Comparison of ENCODE assay signal across 1 cellular context in genomic region chr1:86913399-86913895, GRCh38.
TF ChIP-seq lines count a peak whose summit lies in the region.

No MANE protein-coding gene starts in this region.

TF ChIP-seq in K562, 482 proteins besides CTCF, POLR2A, EP300 and RAD21 (continued from another document and continues in another):
- TF ChIP-seq, protein P1, sequence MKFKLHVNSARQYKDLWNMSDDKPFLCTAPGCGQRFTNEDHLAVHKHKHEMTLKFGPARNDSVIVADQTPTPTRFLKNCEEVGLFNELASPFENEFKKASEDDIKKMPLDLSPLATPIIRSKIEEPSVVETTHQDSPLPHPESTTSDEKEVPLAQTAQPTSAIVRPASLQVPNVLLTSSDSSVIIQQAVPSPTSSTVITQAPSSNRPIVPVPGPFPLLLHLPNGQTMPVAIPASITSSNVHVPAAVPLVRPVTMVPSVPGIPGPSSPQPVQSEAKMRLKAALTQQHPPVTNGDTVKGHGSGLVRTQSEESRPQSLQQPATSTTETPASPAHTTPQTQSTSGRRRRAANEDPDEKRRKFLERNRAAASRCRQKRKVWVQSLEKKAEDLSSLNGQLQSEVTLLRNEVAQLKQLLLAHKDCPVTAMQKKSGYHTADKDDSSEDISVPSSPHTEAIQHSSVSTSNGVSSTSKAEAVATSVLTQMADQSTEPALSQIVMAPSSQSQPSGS (CRISPR knock-in tag; IDR thresholded peaks at IDR 0.05): no peak
- TF ChIP-seq PHF20 (IDR thresholded peaks at IDR 0.05; ENCODE audit: partially characterized antibody) (no peak), TSC22D4 (tag; IDR thresholded peaks at IDR 0.05) (no peak), FOXK2 (conservative IDR thresholded peaks at IDR 0.05 in 1 of 2, IDR thresholded peaks at IDR 0.05 in 1 of 2; ENCODE audit: low read depth in 2 of 2) (peak; percentile 79 to 81), ZNF239 (CRISPR knock-in tag; IDR thresholded peaks at IDR 0.05) (no peak), LEF1 (IDR thresholded peaks at IDR 0.05) (no peak), SRSF3 (IDR thresholded peaks at IDR 0.05; ENCODE audit: insufficient read depth, low read length) (no peak), SPI1 (IDR thresholded peaks at IDR 0.05; ENCODE audit: borderline replicate concordance, low read depth, low read length) (peak; percentile 22; the same call in 1 of the 2 replicates), BRCA1 (IDR thresholded peaks at IDR 0.05) (no peak), BRCA1 (CRISPR knock-in tag; IDR thresholded peaks at IDR 0.05) (no peak), ID3 (CRISPR knock-in tag; IDR thresholded peaks at IDR 0.05) (no peak), ID3 (tag; IDR thresholded peaks at IDR 0.05) (no peak), TOE1 (IDR thresholded peaks at IDR 0.05; ENCODE audit: borderline replicate concordance) (no peak), TOE1 (CRISPR knock-in tag; IDR thresholded peaks at IDR 0.05; ENCODE audit: borderline replicate concordance, low read depth) (no peak), BDP1 (IDR thresholded peaks at IDR 0.05; ENCODE audit: insufficient read depth, insufficient read length) (no peak), MYC (IDR thresholded peaks at IDR 0.05; ENCODE audit: low read depth, low read length) (peak; percentile 16; the same call in 1 of the 2 replicates), MYC (CRISPR knock-in tag; IDR thresholded peaks at IDR 0.05; ENCODE audit: borderline replicate concordance, low read depth) (no peak), ZNF639 (CRISPR knock-in tag; conservative IDR thresholded peaks at IDR 0.05 in 1 of 2, IDR thresholded peaks at IDR 0.05 in 1 of 2) (0 out of 4 replicates have a peak, but pooled peaks of 1 of the 2 experiments have one; percentile 3), SFPQ (IDR thresholded peaks at IDR 0.05; ENCODE audit: low read depth, low read length) (no peak), LARP7 (IDR thresholded peaks at IDR 0.05) (no peak), YY1 (IDR thresholded peaks at IDR 0.05; ENCODE audit: borderline replicate concordance in 1 of 3, control insufficient read depth in 1 of 3, extremely low read depth in 1 of 3, insufficient read depth in 3 of 3, insufficient read length in 1 of 3, insufficient replicate concordance in 2 of 3, low read depth in 1 of 3, low read length in 2 of 3) (no peak), BHLHE40 (IDR thresholded peaks at IDR 0.05; ENCODE audit: low read length) (no peak), MCM3 (IDR thresholded peaks at IDR 0.05) (no peak), ZNF316 (IDR thresholded peaks at IDR 0.05) (peak; percentile 75; the same call in 1 of the 2 replicates), NR2C1 (IDR thresholded peaks at IDR 0.05) (no peak), NR2C1 (tag; IDR thresholded peaks at IDR 0.05) (no peak), EZH2 (IDR thresholded peaks at IDR 0.05; ENCODE audit: borderline replicate concordance, low read depth, low read length) (no peak), JUND (IDR thresholded peaks at IDR 0.05; ENCODE audit: borderline replicate concordance, low read depth, low read length) (no peak), JUND (tag; IDR thresholded peaks at IDR 0.05; ENCODE audit: borderline replicate concordance, low read depth, low read length) (no peak), NRF1 (conservative IDR thresholded peaks at IDR 0.05 in 1 of 2, IDR thresholded peaks at IDR 0.05 in 1 of 2) (peak; percentile 19; a peak in 1 of 4 replicates), MEF2A (IDR thresholded peaks at IDR 0.05; ENCODE audit: control insufficient read depth, low read depth, low read length) (no peak), ATF6 (CRISPR knock-in tag; IDR thresholded peaks at IDR 0.05) (no peak), ZBED1 (IDR thresholded peaks at IDR 0.05) (no peak)
- TF ChIP-seq, protein P2, sequence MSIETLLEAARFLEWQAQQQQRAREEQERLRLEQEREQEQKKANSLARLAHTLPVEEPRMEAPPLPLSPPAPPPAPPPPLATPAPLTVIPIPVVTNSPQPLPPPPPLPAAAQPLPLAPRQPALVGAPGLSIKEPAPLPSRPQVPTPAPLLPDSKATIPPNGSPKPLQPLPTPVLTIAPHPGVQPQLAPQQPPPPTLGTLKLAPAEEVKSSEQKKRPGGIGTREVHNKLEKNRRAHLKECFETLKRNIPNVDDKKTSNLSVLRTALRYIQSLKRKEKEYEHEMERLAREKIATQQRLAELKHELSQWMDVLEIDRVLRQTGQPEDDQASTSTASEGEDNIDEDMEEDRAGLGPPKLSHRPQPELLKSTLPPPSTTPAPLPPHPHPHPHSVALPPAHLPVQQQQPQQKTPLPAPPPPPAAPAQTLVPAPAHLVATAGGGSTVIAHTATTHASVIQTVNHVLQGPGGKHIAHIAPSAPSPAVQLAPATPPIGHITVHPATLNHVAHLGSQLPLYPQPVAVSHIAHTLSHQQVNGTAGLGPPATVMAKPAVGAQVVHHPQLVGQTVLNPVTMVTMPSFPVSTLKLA (conservative IDR thresholded peaks at IDR 0.05): peak; percentile 77 to 79
- TF ChIP-seq, protein P3, sequence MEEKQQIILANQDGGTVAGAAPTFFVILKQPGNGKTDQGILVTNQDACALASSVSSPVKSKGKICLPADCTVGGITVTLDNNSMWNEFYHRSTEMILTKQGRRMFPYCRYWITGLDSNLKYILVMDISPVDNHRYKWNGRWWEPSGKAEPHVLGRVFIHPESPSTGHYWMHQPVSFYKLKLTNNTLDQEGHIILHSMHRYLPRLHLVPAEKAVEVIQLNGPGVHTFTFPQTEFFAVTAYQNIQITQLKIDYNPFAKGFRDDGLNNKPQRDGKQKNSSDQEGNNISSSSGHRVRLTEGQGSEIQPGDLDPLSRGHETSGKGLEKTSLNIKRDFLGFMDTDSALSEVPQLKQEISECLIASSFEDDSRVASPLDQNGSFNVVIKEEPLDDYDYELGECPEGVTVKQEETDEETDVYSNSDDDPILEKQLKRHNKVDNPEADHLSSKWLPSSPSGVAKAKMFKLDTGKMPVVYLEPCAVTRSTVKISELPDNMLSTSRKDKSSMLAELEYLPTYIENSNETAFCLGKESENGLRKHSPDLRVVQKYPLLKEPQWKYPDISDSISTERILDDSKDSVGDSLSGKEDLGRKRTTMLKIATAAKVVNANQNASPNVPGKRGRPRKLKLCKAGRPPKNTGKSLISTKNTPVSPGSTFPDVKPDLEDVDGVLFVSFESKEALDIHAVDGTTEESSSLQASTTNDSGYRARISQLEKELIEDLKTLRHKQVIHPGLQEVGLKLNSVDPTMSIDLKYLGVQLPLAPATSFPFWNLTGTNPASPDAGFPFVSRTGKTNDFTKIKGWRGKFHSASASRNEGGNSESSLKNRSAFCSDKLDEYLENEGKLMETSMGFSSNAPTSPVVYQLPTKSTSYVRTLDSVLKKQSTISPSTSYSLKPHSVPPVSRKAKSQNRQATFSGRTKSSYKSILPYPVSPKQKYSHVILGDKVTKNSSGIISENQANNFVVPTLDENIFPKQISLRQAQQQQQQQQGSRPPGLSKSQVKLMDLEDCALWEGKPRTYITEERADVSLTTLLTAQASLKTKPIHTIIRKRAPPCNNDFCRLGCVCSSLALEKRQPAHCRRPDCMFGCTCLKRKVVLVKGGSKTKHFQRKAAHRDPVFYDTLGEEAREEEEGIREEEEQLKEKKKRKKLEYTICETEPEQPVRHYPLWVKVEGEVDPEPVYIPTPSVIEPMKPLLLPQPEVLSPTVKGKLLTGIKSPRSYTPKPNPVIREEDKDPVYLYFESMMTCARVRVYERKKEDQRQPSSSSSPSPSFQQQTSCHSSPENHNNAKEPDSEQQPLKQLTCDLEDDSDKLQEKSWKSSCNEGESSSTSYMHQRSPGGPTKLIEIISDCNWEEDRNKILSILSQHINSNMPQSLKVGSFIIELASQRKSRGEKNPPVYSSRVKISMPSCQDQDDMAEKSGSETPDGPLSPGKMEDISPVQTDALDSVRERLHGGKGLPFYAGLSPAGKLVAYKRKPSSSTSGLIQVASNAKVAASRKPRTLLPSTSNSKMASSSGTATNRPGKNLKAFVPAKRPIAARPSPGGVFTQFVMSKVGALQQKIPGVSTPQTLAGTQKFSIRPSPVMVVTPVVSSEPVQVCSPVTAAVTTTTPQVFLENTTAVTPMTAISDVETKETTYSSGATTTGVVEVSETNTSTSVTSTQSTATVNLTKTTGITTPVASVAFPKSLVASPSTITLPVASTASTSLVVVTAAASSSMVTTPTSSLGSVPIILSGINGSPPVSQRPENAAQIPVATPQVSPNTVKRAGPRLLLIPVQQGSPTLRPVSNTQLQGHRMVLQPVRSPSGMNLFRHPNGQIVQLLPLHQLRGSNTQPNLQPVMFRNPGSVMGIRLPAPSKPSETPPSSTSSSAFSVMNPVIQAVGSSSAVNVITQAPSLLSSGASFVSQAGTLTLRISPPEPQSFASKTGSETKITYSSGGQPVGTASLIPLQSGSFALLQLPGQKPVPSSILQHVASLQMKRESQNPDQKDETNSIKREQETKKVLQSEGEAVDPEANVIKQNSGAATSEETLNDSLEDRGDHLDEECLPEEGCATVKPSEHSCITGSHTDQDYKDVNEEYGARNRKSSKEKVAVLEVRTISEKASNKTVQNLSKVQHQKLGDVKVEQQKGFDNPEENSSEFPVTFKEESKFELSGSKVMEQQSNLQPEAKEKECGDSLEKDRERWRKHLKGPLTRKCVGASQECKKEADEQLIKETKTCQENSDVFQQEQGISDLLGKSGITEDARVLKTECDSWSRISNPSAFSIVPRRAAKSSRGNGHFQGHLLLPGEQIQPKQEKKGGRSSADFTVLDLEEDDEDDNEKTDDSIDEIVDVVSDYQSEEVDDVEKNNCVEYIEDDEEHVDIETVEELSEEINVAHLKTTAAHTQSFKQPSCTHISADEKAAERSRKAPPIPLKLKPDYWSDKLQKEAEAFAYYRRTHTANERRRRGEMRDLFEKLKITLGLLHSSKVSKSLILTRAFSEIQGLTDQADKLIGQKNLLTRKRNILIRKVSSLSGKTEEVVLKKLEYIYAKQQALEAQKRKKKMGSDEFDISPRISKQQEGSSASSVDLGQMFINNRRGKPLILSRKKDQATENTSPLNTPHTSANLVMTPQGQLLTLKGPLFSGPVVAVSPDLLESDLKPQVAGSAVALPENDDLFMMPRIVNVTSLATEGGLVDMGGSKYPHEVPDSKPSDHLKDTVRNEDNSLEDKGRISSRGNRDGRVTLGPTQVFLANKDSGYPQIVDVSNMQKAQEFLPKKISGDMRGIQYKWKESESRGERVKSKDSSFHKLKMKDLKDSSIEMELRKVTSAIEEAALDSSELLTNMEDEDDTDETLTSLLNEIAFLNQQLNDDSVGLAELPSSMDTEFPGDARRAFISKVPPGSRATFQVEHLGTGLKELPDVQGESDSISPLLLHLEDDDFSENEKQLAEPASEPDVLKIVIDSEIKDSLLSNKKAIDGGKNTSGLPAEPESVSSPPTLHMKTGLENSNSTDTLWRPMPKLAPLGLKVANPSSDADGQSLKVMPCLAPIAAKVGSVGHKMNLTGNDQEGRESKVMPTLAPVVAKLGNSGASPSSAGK (IDR thresholded peaks at IDR 0.05): no peak; the same call in 1 of the 2 replicates
